In the genomic region with DNA sequence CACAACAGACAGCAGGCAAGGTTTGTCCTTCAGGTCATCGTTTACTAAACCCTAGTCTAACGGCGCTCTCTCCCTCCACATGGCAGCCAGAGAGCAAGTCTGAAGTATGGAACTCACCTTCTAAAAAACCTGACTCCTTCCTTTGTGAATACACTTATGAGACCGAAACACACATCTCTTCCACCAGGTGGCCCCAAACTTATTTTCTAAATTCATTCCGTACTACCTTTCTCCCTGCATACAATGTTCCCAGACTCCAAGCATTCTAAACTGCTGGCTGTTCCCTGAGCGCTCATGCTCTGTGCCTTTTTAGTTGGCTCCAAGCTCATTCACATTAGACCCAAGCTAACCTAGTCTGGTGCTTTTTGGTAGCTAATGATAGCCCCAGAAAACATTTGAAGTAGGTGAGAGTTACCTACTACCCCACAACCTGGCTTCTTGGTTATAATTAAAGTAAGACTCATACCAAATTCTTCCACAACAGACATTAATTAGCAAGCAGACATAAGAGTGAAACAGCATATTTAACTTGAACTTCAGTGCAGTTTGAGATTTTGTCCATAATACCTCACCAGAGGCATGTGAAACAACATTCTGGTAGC, we compare ENCODE assay signal across 8 cellular contexts.
A peak's percentile ranks its signal among the peaks of the same experiment; 100 is the strongest.
DNase-seq lines count a peak whose midpoint lies in the region; ATAC-seq and TF ChIP-seq lines count a peak whose summit lies in the region.

No MANE protein-coding gene starts in this region.

- H3K4me1 ChIP-seq in right cardiac atrium (ENCODE audit: control insufficient read depth, insufficient read depth, low read length) (peaks cover 2% of the 10 kb centered on the region), spleen (peaks cover 0 to 6% (median 0%) of the 10 kb centered on the region in 6 donors)

- H3K27me3 ChIP-seq in right cardiac atrium (ENCODE audit: control insufficient read depth, insufficient read depth) (no peaks in the 10 kb centered on the region), spleen (replicated peaks in 1 of 7) (peaks cover 0 to 9% (median 0%) of the 10 kb centered on the region in 7 donors)

- H3K9me3 ChIP-seq in right cardiac atrium (ENCODE audit: control insufficient read depth, low read length) (no peaks in the 10 kb centered on the region), spleen (no peaks in the 10 kb centered on the region)

- H3K4me3 ChIP-seq in WI38 (ENCODE audit: low read depth, low read length) (no peak overlapping the region), right cardiac atrium (ENCODE audit: low read length) (no peak overlapping the region), spleen (no peak overlapping the region), coronary artery (no peak overlapping the region)

- DNase-seq in ELF-1 (ENCODE audit: low read depth, low spot score) (peak; percentile 52), H4 (ENCODE audit: low spot score) (peak; percentile 80), NCI-H146 (lab: John Stamatoyannopoulos, UW) (peak; percentile 59), right cardiac atrium (peak in 1 of 3 donors; percentile 39), spleen (no peak), 8988T (no peak), coronary artery (ENCODE audit: low spot score) (no peak)

- intact Hi-C loops in right cardiac atrium (cut with DNase I) = loop anchor here in 3 of 4 donors (2.0 to 10.0 kb wide), 4 partner anchors 196 to 232 kb away; no protein-coding TSS in a partner anchor
- intact Hi-C loops in spleen (cut with DNase I; ENCODE audit: low total_unique reads) = loop anchor here (10.0 kb wide), 1 partner anchor 224 kb away; no protein-coding TSS in a partner anchor

- no peak for TF ChIP-seq POLR2A in spleen (IDR thresholded peaks at IDR 0.05)

- H3K36me3 ChIP-seq in spleen = no peaks in the 10 kb centered on the region

- 27% methylated on average over 6 of the region's 6 CpGs for WGBS in right cardiac atrium
- 35 to 56% (median 43%) methylated on average over 5 to 6 of the region's 6 CpGs for WGBS in spleen, 5 donors

- ATAC-seq in right cardiac atrium = peak; percentile 76 to 83

- TF ChIP-seq CTCF in WI38 (IDR thresholded peaks at IDR 0.05; ENCODE audit: low read depth, low read length) (peak; percentile 31), spleen (IDR thresholded peaks at IDR 0.05 in 8 of 11, conservative IDR thresholded peaks at IDR 0.05 in 3 of 11) (peak in 7 of 11 experiments; percentile 24 to 61 (median 55)), coronary artery (IDR thresholded peaks at IDR 0.05) (no peak)

- H3K27ac ChIP-seq in right cardiac atrium (ENCODE audit: low read length) (no peak overlapping the region), spleen (no peak overlapping the region), coronary artery (no peak overlapping the region)

Comparison
In these comparisons a context has a peak if more than half of its experiments do, and no peak if none do; other contexts are left out.
1. DNase-seq: peak in ELF-1 (single experiment), H4 (single experiment) and NCI-H146 (single experiment); none in spleen (single experiment), 8988T (single experiment) and coronary artery (single experiment).